Comparison of ENCODE assay signal across 29 cellular contexts in the genomic region with DNA sequence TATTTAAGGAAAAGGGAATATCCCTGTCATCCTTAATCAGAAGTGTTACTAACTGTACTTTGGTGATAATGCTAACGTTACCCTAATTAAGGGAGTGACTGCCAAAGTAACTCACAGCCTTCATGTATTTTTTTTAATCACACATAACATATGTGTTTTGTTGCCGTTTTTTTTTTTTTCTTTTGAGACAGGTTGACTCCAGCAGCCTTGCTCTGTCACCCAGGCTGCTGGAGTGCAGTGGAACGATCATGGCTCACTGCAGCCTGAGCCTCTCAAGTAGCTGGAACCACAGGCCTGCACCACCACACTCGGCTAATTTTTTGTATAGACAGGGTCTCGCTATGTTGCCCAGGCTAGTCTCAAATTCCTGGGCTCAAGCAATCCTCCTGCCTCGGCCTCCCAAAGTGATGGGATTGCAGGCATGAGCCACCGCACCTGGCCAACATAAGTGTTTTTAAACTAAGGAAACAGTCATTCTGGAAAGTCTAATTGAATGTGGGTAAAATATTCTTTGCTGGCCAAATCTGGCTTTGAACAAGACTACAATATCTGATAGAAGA.
"Had no signal": no experiment of that assay in that cellular context is flagged by ENCODE, and none has a peak within 500 bp of the region (broad histone marks: within the 10 kb centered on the region; RNA-seq: fewer than 3 reads in every experiment).

No MANE protein-coding gene starts in this region.

- H3K4me3 Mint-ChIP-seq: activated CD4-positive, alpha-beta T cell treated with anti-CD3 and anti-CD28 coated beads, Interleukin-2, amount 10 ng/mL, durations not matched to agents 7 days and 5 days; activated CD8-positive, alpha-beta T cell treated with anti-CD3 and anti-CD28 coated beads for 36 hours; activated naive CD4-positive, alpha-beta T cell treated with anti-CD3 and anti-CD28 coated beads for 36 hours; activated naive CD4-positive, alpha-beta T cell treated with anti-CD3 and anti-CD28 coated beads, Interleukin-2, amount 50 U/mL, for 24 hours; activated naive CD8-positive, alpha-beta T cell treated with anti-CD3 and anti-CD28 coated beads for 36 hours; activated naive CD8-positive, alpha-beta T cell treated with anti-CD3 and anti-CD28 coated beads, Interleukin-2, amount 50 U/mL, for 24 hours; activated T-cell treated with anti-CD3 and anti-CD28 coated beads, Interleukin-2, amount 50 U/mL, for 4 hours; activated T-helper 17 cell treated with anti-CD3 and anti-CD28 coated beads, Interleukin-2, amount 50 U/mL, for 72 hours; effector memory CD8-positive, alpha-beta T cell had no signal

- ATAC-seq: activated CD8-positive, alpha-beta T cell treated with anti-CD3 and anti-CD28 coated beads for 36 hours; activated naive CD8-positive, alpha-beta T cell treated with anti-CD3 and anti-CD28 coated beads, Interleukin-2, amount 50 U/mL, for 24 hours; activated T-cell treated with anti-CD3 and anti-CD28 coated beads, Interleukin-2, amount 50 U/mL, for 4 hours; activated T-helper 17 cell treated with anti-CD3 and anti-CD28 coated beads, Interleukin-2, amount 50 U/mL, for 72 hours; body of pancreas; effector memory CD8-positive, alpha-beta T cell; foreskin keratinocyte; gastrocnemius medialis; heart right ventricle had no signal

- H3K27me3 Mint-ChIP-seq: activated CD4-positive, alpha-beta T cell treated with anti-CD3 and anti-CD28 coated beads, Interleukin-2, amount 10 ng/mL, durations not matched to agents 7 days and 5 days; activated CD8-positive, alpha-beta T cell treated with anti-CD3 and anti-CD28 coated beads for 36 hours; activated naive CD4-positive, alpha-beta T cell treated with anti-CD3 and anti-CD28 coated beads, Interleukin-2, amount 50 U/mL, for 24 hours; activated naive CD8-positive, alpha-beta T cell treated with anti-CD3 and anti-CD28 coated beads for 36 hours; activated naive CD8-positive, alpha-beta T cell treated with anti-CD3 and anti-CD28 coated beads, Interleukin-2, amount 50 U/mL, for 24 hours; activated T-helper 17 cell treated with anti-CD3 and anti-CD28 coated beads, Interleukin-2, amount 50 U/mL, for 72 hours; effector memory CD8-positive, alpha-beta T cell had no signal

- DNase-seq: activated CD4-positive, alpha-beta T cell treated with anti-CD3 and anti-CD28 coated beads for 1 hour; activated CD4-positive, alpha-beta T cell treated with anti-CD3 and anti-CD28 coated beads for 4 hours; activated CD4-positive, alpha-beta T cell treated with anti-CD3 and anti-CD28 coated beads, Interleukin-2, amount 10 ng/mL, durations not matched to agents 7 days and 5 days; activated CD4-positive, alpha-beta T cell treated with anti-CD3 and anti-CD28 coated beads, Interleukin-2, amount 50 U/mL, for 4 hours; activated CD8-positive, alpha-beta memory T cell treated with anti-CD3 and anti-CD28 coated beads for 24 hours; activated CD8-positive, alpha-beta T cell treated with anti-CD3 and anti-CD28 coated beads for 36 hours; activated effector memory CD4-positive, alpha-beta T cell treated with anti-CD3 and anti-CD28 coated beads, Interleukin-2, amount 50 U/mL, for 16 hours; activated naive CD4-positive, alpha-beta T cell treated with anti-CD3 and anti-CD28 coated beads for 36 hours; activated naive CD8-positive, alpha-beta T cell treated with anti-CD3 and anti-CD28 coated beads for 36 hours; activated naive CD8-positive, alpha-beta T cell treated with anti-CD3 and anti-CD28 coated beads, Interleukin-2, amount 50 U/mL, for 24 hours; activated T-cell treated with anti-CD3 and anti-CD28 coated beads, Interleukin-2, amount 50 U/mL, for 4 hours; adrenal gland; amygdala; aorta; body of pancreas; caudate nucleus; cortex of kidney; dermis blood vessel endothelial cell; effector CD4-positive, alpha-beta T cell; effector memory CD8-positive, alpha-beta T cell; foreskin keratinocyte; gastrocnemius medialis; heart right ventricle; T-helper 2 cell had no signal

- H3K36me3 Mint-ChIP-seq: activated naive CD4-positive, alpha-beta T cell treated with anti-CD3 and anti-CD28 coated beads, Interleukin-2, amount 50 U/mL, for 24 hours; activated naive CD8-positive, alpha-beta T cell treated with anti-CD3 and anti-CD28 coated beads for 36 hours had no signal

- H3K4me2 ChIP-seq: hepatocyte had no signal

- H3K36me3 ChIP-seq: adrenal gland, esophagus muscularis mucosa, gastrocnemius medialis, heart right ventricle had no signal

- H3K27ac Mint-ChIP-seq: activated CD4-positive, alpha-beta T cell treated with anti-CD3 and anti-CD28 coated beads, Interleukin-2, amount 10 ng/mL, durations not matched to agents 7 days and 5 days; activated CD8-positive, alpha-beta T cell treated with anti-CD3 and anti-CD28 coated beads for 36 hours; activated naive CD4-positive, alpha-beta T cell treated with anti-CD3 and anti-CD28 coated beads for 36 hours; activated naive CD4-positive, alpha-beta T cell treated with anti-CD3 and anti-CD28 coated beads, Interleukin-2, amount 50 U/mL, for 24 hours; activated naive CD8-positive, alpha-beta T cell treated with anti-CD3 and anti-CD28 coated beads for 36 hours; activated naive CD8-positive, alpha-beta T cell treated with anti-CD3 and anti-CD28 coated beads, Interleukin-2, amount 50 U/mL, for 24 hours; activated T-helper 17 cell treated with anti-CD3 and anti-CD28 coated beads, Interleukin-2, amount 50 U/mL, for 72 hours; effector memory CD8-positive, alpha-beta T cell had no signal

- FAIRE-seq: colon had no signal

- H3K4me1 Mint-ChIP-seq: activated CD4-positive, alpha-beta T cell treated with anti-CD3 and anti-CD28 coated beads, Interleukin-2, amount 10 ng/mL, durations not matched to agents 7 days and 5 days had no signal

- H2AFZ ChIP-seq: hepatocyte had no signal

- H3K9me3 ChIP-seq: body of pancreas, esophagus muscularis mucosa, gastrocnemius medialis, heart right ventricle had no signal

- H3K27ac ChIP-seq: adrenal gland, body of pancreas, esophagus muscularis mucosa, foreskin keratinocyte, gastrocnemius medialis, heart right ventricle, hepatocyte had no signal

- H3K4me3 ChIP-seq: adrenal gland, body of pancreas, esophagus muscularis mucosa, gastrocnemius medialis, heart right ventricle, hepatocyte had no signal

- H3K9me3 Mint-ChIP-seq: activated CD4-positive, alpha-beta T cell treated with anti-CD3 and anti-CD28 coated beads, Interleukin-2, amount 10 ng/mL, durations not matched to agents 7 days and 5 days; activated CD8-positive, alpha-beta T cell treated with anti-CD3 and anti-CD28 coated beads for 36 hours; activated naive CD4-positive, alpha-beta T cell treated with anti-CD3 and anti-CD28 coated beads for 36 hours; activated naive CD4-positive, alpha-beta T cell treated with anti-CD3 and anti-CD28 coated beads, Interleukin-2, amount 50 U/mL, for 24 hours; activated naive CD8-positive, alpha-beta T cell treated with anti-CD3 and anti-CD28 coated beads for 36 hours; activated naive CD8-positive, alpha-beta T cell treated with anti-CD3 and anti-CD28 coated beads, Interleukin-2, amount 50 U/mL, for 24 hours; activated T-cell treated with anti-CD3 and anti-CD28 coated beads, Interleukin-2, amount 50 U/mL, for 4 hours; activated T-helper 17 cell treated with anti-CD3 and anti-CD28 coated beads, Interleukin-2, amount 50 U/mL, for 72 hours; effector memory CD8-positive, alpha-beta T cell had no signal

- H3K27me3 ChIP-seq: adrenal gland, body of pancreas, esophagus muscularis mucosa, foreskin keratinocyte, gastrocnemius medialis, heart right ventricle, hepatocyte had no signal
